19 cellular contexts compared by ENCODE assay signal in the genomic region with DNA sequence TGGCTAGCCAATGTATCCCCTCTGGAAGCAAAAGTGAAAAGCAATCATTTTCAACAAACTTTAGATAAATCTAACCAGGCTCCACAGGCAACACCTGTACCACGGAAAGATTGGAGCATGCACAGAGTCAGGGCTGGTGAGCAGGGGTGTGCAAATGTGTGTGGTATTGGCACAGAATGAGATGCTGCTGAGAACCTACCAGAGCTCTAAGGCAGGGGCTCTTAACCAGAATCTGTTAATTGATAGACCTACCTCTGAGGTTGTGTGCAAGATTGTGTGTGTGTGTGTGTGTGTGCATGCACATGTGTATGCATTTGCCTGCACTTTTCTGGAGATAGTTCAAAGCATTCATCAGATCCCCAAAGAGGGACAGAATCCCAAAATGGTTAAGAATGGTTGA.
"Had no signal": no experiment of that assay in that cellular context is flagged by ENCODE, and none has a peak within 500 bp of the region (broad histone marks: within the 10 kb centered on the region; RNA-seq: fewer than 3 reads in every experiment).

No MANE protein-coding gene starts in this region.

- H3K4me1 ChIP-seq: adrenal gland, breast epithelium, esophagus muscularis mucosa had no signal

- H3K9me3 ChIP-seq: adrenal gland, breast epithelium, esophagus muscularis mucosa, stomach had no signal

- ATAC-seq: naive thymus-derived CD8-positive, alpha-beta T cell had no signal

- H3K36me3 Mint-ChIP-seq: activated CD4-positive, alpha-beta memory T cell treated with anti-CD3 and anti-CD28 coated beads for 36 hours had no signal

- H3K27ac ChIP-seq: breast epithelium, esophagus muscularis mucosa had no signal

- H3K4me3 ChIP-seq: adrenal gland, breast epithelium, esophagus muscularis mucosa had no signal

- H3K4me3 Mint-ChIP-seq: activated CD4-positive, alpha-beta memory T cell treated with anti-CD3 and anti-CD28 coated beads for 36 hours; activated T-helper 1 cell treated with anti-CD3 and anti-CD28 coated beads, Interleukin-12 subunit alpha, Interleukin-12 subunit beta, Interleukin-2, Interleukin-4 antibody, amounts not matched to agents 30 ng/mL and 10 ng/mL and 1 ng/mL, durations not matched to agents 14 hours and 24 hours and 36 hours; T-helper 2 cell treated with Interferon-gamma antibody and Interleukin-4, amounts not matched to agents 5 μg/mL and 100 μg/mL, for 36 hours had no signal

- DNase-seq: activated CD4-positive, alpha-beta memory T cell treated with anti-CD3 and anti-CD28 coated beads for 36 hours; activated CD4-positive, alpha-beta T cell treated with anti-CD3 and anti-CD28 coated beads for 4 hours; activated gamma-delta T cell treated with Interleukin-2 at 50 U/mL for 16 hours; activated T-cell treated with anti-CD3 and anti-CD28 coated beads for 4 hours; cerebellar nuclear complex; cortex of kidney; effector CD4-positive, alpha-beta T cell; mesendoderm; naive thymus-derived CD8-positive, alpha-beta T cell; nucleus accumbens; posterior cingulate gyrus; stomach; SW 1271 had no signal

- H3K27ac Mint-ChIP-seq: activated CD4-positive, alpha-beta memory T cell treated with anti-CD3 and anti-CD28 coated beads for 36 hours; activated naive CD4-positive, alpha-beta T cell treated with anti-CD3 and anti-CD28 coated beads, Interleukin-2, amount 50 U/mL, for 72 hours; T-helper 2 cell treated with Interferon-gamma antibody and Interleukin-4, amounts not matched to agents 5 μg/mL and 100 μg/mL, for 36 hours had no signal

- H3K36me3 ChIP-seq: adrenal gland, breast epithelium, esophagus muscularis mucosa, stomach had no signal

- H3K27me3 ChIP-seq: adrenal gland, breast epithelium, esophagus muscularis mucosa, stomach had no signal

- H3K27me3 Mint-ChIP-seq: activated CD4-positive, alpha-beta memory T cell treated with anti-CD3 and anti-CD28 coated beads for 36 hours had no signal
